In genomic region chr10:108545921-108546320, GRCh38 we compare ENCODE assay signal across 16 cellular contexts.
DNase-seq lines count a peak whose midpoint lies in the region; ATAC-seq lines count a peak whose summit lies in the region.
"Had no signal": no experiment of that assay in that cellular context is flagged by ENCODE, and none has a peak within 500 bp of the region (broad histone marks: within the 10 kb centered on the region; RNA-seq: fewer than 3 reads in every experiment).

No MANE protein-coding gene starts in this region.

- no peaks in the 10 kb centered on the region for H3K27me3 Mint-ChIP-seq in CD4-positive, alpha-beta memory T cell
- H3K27me3 Mint-ChIP-seq: natural killer cell treated with Interleukin-12 subunit alpha and Interleukin-12 subunit beta and Interleukin-15 and Interleukin-18, amount 100 ng/mL, for 72 hours had no signal

- H3K36me3 ChIP-seq in CD4-positive, alpha-beta memory T cell (ENCODE audit: insufficient read depth, low read length), result no peaks in the 10 kb centered on the region

- H3K9me3 Mint-ChIP-seq in CD4-positive, alpha-beta memory T cell, result peaks cover 0 to 6% (median 2%) of the 10 kb centered on the region in 8 donors
- H3K9me3 Mint-ChIP-seq: natural killer cell treated with Interleukin-12 subunit alpha and Interleukin-12 subunit beta and Interleukin-15 and Interleukin-18, amount 100 ng/mL, for 72 hours had no signal

- CTCF ChIA-PET in CD4-positive, alpha-beta memory T cell (lab: Charles Lee; ENCODE audit: partially characterized antibody), result no interaction called here

- POLR2A ChIA-PET in CD4-positive, alpha-beta memory T cell (lab: Charles Lee; ENCODE audit: partially characterized antibody), result no interaction called here

- H3K4me3 ChIP-seq in CD4-positive, alpha-beta memory T cell (ENCODE audit: low read length in 2 of 2), result no peak overlapping the region

- H3K27ac ChIP-seq in CD4-positive, alpha-beta memory T cell (ENCODE audit: low read depth, low read length), result no peak overlapping the region

- H3K4me3 Mint-ChIP-seq in CD4-positive, alpha-beta memory T cell, result no peak overlapping the region
- H3K4me3 Mint-ChIP-seq: CD4-positive, CD25-positive, alpha-beta regulatory T cell; immature natural killer cell; natural killer cell treated with Interleukin-12 subunit alpha and Interleukin-12 subunit beta and Interleukin-15 and Interleukin-18, amount 100 ng/mL, for 72 hours had no signal

- no peaks in the 10 kb centered on the region for H3K27me3 ChIP-seq in CD4-positive, alpha-beta memory T cell (ENCODE audit: insufficient read depth, low read length)

- DNase-seq in NAMALWA (ENCODE audit: low spot score) (peak; percentile 13), NCI-H1048 (lab: John Stamatoyannopoulos, UW) (no peak), posterior cingulate gyrus (no peak)
- no peak for DNase-seq in activated T-cell treated with anti-CD3 and anti-CD28 coated beads, Interleukin-2, amount 50 U/mL, for 1 hour
- no peak for DNase-seq in CD4-positive, alpha-beta memory T cell
- DNase-seq: activated CD4-positive, alpha-beta T cell treated with anti-CD3 and anti-CD28 coated beads, Interleukin-2, amount 50 U/mL, for 4 hours; CD4-positive, CD25-positive, alpha-beta regulatory T cell; erythroblast; immature natural killer cell; small intestine; stimulated activated naive CD4-positive, alpha-beta T cell treated with Interleukin-2 at 50 U/mL for 16 hours had no signal

- H3K36me3 Mint-ChIP-seq in CD4-positive, alpha-beta memory T cell, result no peaks in the 10 kb centered on the region
- H3K36me3 Mint-ChIP-seq: CD4-positive, CD25-positive, alpha-beta regulatory T cell; immature natural killer cell; natural killer cell treated with Interleukin-12 subunit alpha and Interleukin-12 subunit beta and Interleukin-15 and Interleukin-18, amount 100 ng/mL, for 72 hours had no signal

- H3K4me1 Mint-ChIP-seq in CD4-positive, alpha-beta memory T cell, result no peaks in the 10 kb centered on the region
- H3K4me1 Mint-ChIP-seq: CD4-positive, CD25-positive, alpha-beta regulatory T cell; immature natural killer cell had no signal

- intact Hi-C loops in posterior cingulate gyrus (cut with DNase I), result no loop called here
- intact Hi-C loops in CD4-positive, alpha-beta memory T cell (cut with micrococcal nuclease), result no loop called here

- peak; percentile 79 for ATAC-seq in GM18508 (IDR thresholded peaks at IDR 0.05; ENCODE audit: insufficient read depth, unreplicated experiment)
- peak; percentile 89 for ATAC-seq in GM21360 (IDR thresholded peaks at IDR 0.05; ENCODE audit: unreplicated experiment)
- ATAC-seq in HG02981 (IDR thresholded peaks at IDR 0.05; ENCODE audit: unreplicated experiment), result peak; percentile 95
- ATAC-seq: natural killer cell treated with Interleukin-12 subunit alpha and Interleukin-12 subunit beta and Interleukin-15 and Interleukin-18, amount 100 ng/mL, for 72 hours; SK-N-SH treated with all-trans-retinoic acid at 6 μM for 48 hours had no signal

- no peaks in the 10 kb centered on the region for H3K9me3 ChIP-seq in CD4-positive, alpha-beta memory T cell (ENCODE audit: control insufficient read depth in 1 of 2, low read length in 2 of 2)

- no peaks in the 10 kb centered on the region for H3K4me1 ChIP-seq in CD4-positive, alpha-beta memory T cell (ENCODE audit: insufficient read depth, low read length)

- no peak overlapping the region for H3K27ac Mint-ChIP-seq in CD4-positive, alpha-beta memory T cell
- H3K27ac Mint-ChIP-seq: CD4-positive, CD25-positive, alpha-beta regulatory T cell; natural killer cell treated with Interleukin-12 subunit alpha and Interleukin-12 subunit beta and Interleukin-15 and Interleukin-18, amount 100 ng/mL, for 72 hours had no signal
